19 cellular contexts compared by ENCODE assay signal in the genomic region with DNA sequence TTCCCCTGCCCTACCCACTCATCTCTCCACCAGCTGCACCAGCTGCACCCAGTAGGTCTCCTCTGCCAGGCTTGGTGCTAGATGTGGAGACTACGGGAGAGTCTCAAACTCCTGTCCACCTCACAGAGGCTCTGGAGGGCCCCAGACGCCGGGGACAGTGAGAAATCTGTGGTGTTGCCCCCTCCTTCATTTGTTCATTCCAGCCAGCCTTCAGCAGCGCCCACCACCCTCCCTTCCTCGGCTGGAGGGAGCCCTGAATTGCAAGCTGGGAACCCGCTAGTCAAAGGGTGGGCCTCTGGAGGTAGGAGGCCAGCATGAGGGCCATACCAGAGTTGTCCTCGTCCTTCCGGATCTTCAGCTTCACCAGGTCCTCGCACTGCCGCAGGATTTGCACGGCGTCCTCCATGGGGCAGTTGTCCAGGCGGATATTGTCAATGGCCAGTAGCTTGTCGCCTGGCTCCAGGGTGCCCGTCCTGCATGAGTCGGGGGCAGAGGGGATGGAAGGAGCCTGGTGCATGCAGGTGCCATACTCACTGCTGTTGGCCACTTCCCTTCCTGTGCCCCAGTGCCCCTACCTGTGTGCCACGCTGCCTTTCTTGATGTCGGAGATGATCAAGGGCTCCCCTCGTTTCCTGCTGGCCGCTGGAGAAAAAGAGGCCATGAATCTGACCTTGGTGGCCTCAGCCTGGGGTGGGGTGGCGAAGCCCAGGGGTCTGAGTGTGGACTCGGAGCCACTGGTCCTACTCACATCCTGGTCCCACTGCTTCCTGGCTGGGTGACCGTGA. TPM values are rescaled to one million over a fixed set of nuclear protein-coding genes. Genes with fewer than 3 reads are reported as not detected.
"Had no signal": no experiment of that assay in that cellular context is flagged by ENCODE, and none has a peak within 500 bp of the region (broad histone marks: within the 10 kb centered on the region; RNA-seq: fewer than 3 reads in every experiment).

No MANE protein-coding gene starts in this region.

- H3K36me3 Mint-ChIP-seq: memory B cell; naive thymus-derived CD8-positive, alpha-beta T cell; stimulated activated memory B cell treated with anti-CD40 and anti-IgM and Interleukin-4, amounts not matched to agents 10 μg/mL and 1 μg/mL and 100 μg/mL, for 72 hours had no signal

- H3K4me1 ChIP-seq: adrenal gland, colonic mucosa, prostate gland had no signal

- H3K4me3 Mint-ChIP-seq: activated T-helper 1 cell treated with anti-CD3 and anti-CD28 coated beads, Interleukin-12 subunit alpha, Interleukin-12 subunit beta, Interleukin-2, Interleukin-4 antibody, amounts not matched to agents 30 ng/mL and 10 ng/mL and 1 ng/mL, durations not matched to agents 14 hours and 24 hours and 36 hours; memory B cell; naive thymus-derived CD8-positive, alpha-beta T cell; stimulated activated memory B cell treated with anti-CD40 and anti-IgM and Interleukin-4, amounts not matched to agents 10 μg/mL and 1 μg/mL and 100 μg/mL, for 72 hours had no signal

- H3K27ac Mint-ChIP-seq: activated T-helper 1 cell treated with anti-CD3 and anti-CD28 coated beads, Interleukin-12 subunit alpha, Interleukin-12 subunit beta, Interleukin-2, Interleukin-4 antibody, amounts not matched to agents 30 ng/mL and 10 ng/mL and 1 ng/mL, durations not matched to agents 14 hours and 24 hours and 36 hours; memory B cell; stimulated activated memory B cell treated with anti-CD40 and anti-IgM and Interleukin-4, amounts not matched to agents 10 μg/mL and 1 μg/mL and 100 μg/mL, for 72 hours had no signal

- H3K9me3 ChIP-seq: adrenal gland, colonic mucosa, left ventricle myocardium inferior, prostate gland, tibial nerve had no signal

- FAIRE-seq: keratinocyte had no signal

- DNase-seq: activated CD4-positive, alpha-beta T cell treated with anti-CD3 and anti-CD28 coated beads for 4 hours; activated naive CD4-positive, alpha-beta T cell treated with Interleukin-2 at 50 U/mL for 16 hours; colonic mucosa; hippocampal formation; left ventricle myocardium inferior; naive thymus-derived CD8-positive, alpha-beta T cell; nucleus accumbens; stimulated activated CD4-positive, alpha-beta T cell treated with anti-CD3 and anti-CD28 coated beads, Interleukin-12 subunit alpha, Interleukin-12 subunit beta, amount 100 ng/mL, for 4 hours; stimulated activated CD4-positive, alpha-beta T cell treated with anti-CD3 and anti-CD28 coated beads, Interleukin-2, amount 100 ng/mL, for 24 hours; T-helper 9 cell had no signal

- ATAC-seq: esophagus mucosa; naive thymus-derived CD8-positive, alpha-beta T cell; stimulated activated memory B cell treated with anti-CD40 and anti-IgM and Interleukin-4, amounts not matched to agents 10 μg/mL and 1 μg/mL and 100 μg/mL, for 72 hours had no signal

- H3K4me3 ChIP-seq: adrenal gland, cardiac muscle cell, colonic mucosa, left ventricle myocardium inferior, prostate gland, tibial nerve had no signal

- H3K27ac ChIP-seq: adrenal gland, cardiac muscle cell, colonic mucosa, left ventricle myocardium inferior, prostate gland, tibial nerve had no signal

- H3K9me3 Mint-ChIP-seq: activated T-helper 1 cell treated with anti-CD3 and anti-CD28 coated beads, Interleukin-12 subunit alpha, Interleukin-12 subunit beta, Interleukin-2, Interleukin-4 antibody, amounts not matched to agents 30 ng/mL and 10 ng/mL and 1 ng/mL, durations not matched to agents 14 hours and 24 hours and 36 hours; memory B cell; naive thymus-derived CD8-positive, alpha-beta T cell; stimulated activated memory B cell treated with anti-CD40 and anti-IgM and Interleukin-4, amounts not matched to agents 10 μg/mL and 1 μg/mL and 100 μg/mL, for 72 hours had no signal

- H3K27me3 ChIP-seq: cardiac muscle cell, colonic mucosa, tibial nerve had no signal

- H3K36me3 ChIP-seq: adrenal gland, cardiac muscle cell, colonic mucosa, prostate gland, tibial nerve had no signal

RNA-seq across cellular contexts. Expression of a gene that starts 29.1 kb away (rescaled TPM):
- total RNA-seq: activated T-helper 1 cell treated with anti-CD3 and anti-CD28 coated beads, Interleukin-12 subunit alpha, Interleukin-12 subunit beta, Interleukin-2, Interleukin-4 antibody, amounts not matched to agents 30 ng/mL and 10 ng/mL and 1 ng/mL, durations not matched to agents 14 hours and 24 hours and 36 hours; naive thymus-derived CD8-positive, alpha-beta T cell had no signal
- polyA plus RNA-seq: cardiac muscle cell; naive thymus-derived CD8-positive, alpha-beta T cell had no signal
